Comparison of ENCODE assay signal across 12 cellular contexts in genomic region chr6:36580184-36580526, GRCh38. TPM values are rescaled to one million over a fixed set of nuclear protein-coding genes. Genes with fewer than 3 reads are reported as not detected.
A peak's percentile ranks its signal among the peaks of the same experiment; 100 is the strongest.
DNase-seq lines count a peak whose midpoint lies in the region; ATAC-seq, FAIRE-seq and TF ChIP-seq lines count a peak whose summit lies in the region.
"Had no signal": no experiment of that assay in that cellular context is flagged by ENCODE, and none has a peak within 500 bp of the region (broad histone marks: within the 10 kb centered on the region; RNA-seq: fewer than 3 reads in every experiment).

No MANE protein-coding gene starts in this region.

- no peak overlapping the region for H2AK5ac ChIP-seq in H1 (ENCODE audit: low read depth, low read length)

- H3K23ac ChIP-seq in H1 (ENCODE audit: insufficient read length) = no peak overlapping the region

- peaks cover 29% of the 10 kb centered on the region for H3K4me1 ChIP-seq in ACC112 (ENCODE audit: control insufficient read depth, insufficient read depth, low read length, unreplicated experiment)
- H3K4me1 ChIP-seq in Loucy (ENCODE audit: insufficient read depth, low read length, poor library complexity, severe bottlenecking) = peaks cover 4% of the 10 kb centered on the region
- H3K4me1 ChIP-seq in H1 (replicated peaks in 1 of 4; ENCODE audit: control insufficient read depth in 3 of 4, insufficient read depth in 4 of 4, low read length in 3 of 4) = no peaks in the 10 kb centered on the region
- peaks cover 26 to 29% of the 10 kb centered on the region in 2 experiments for H3K4me1 ChIP-seq in neutrophil (ENCODE audit: control insufficient read depth in 1 of 2, insufficient read depth in 1 of 2, low read depth in 1 of 2, low read length in 1 of 2)
- H3K4me1 ChIP-seq in small intestine (ENCODE audit: control insufficient read depth in 2 of 2, insufficient read depth in 1 of 2, low read depth in 1 of 2, low read length in 1 of 2) = peaks cover 0 to 3% of the 10 kb centered on the region in 2 donors

- CTCF ChIA-PET in H1 (lab: Charles Lee; ENCODE audit: partially characterized antibody) = interaction anchor here (0.9 to 2.8 kb wide), 7 partner anchors 8 to 79 kb away, joined by 3 to 14 read pairs (median 7); no protein-coding TSS in a partner anchor
- CTCF ChIA-PET in activated CD4-positive, alpha-beta memory T cell treated with anti-CD3 and anti-CD28 coated beads for 36 hours (lab: Charles Lee) = interaction anchor here (1.7 kb wide), 1 partner anchor 157 kb away, joined by 9 read pairs; no protein-coding TSS in a partner anchor

- H3K36me3 Mint-ChIP-seq in activated CD4-positive, alpha-beta memory T cell treated with anti-CD3 and anti-CD28 coated beads for 36 hours = no peaks in the 10 kb centered on the region

- no peak overlapping the region for H4K5ac ChIP-seq in H1 (ENCODE audit: insufficient read length, low read depth, low read length)

- H3K27ac ChIP-seq in ACC112 (ENCODE audit: low read depth, low read length) (peak overlapping the region; percentile 42; the same call in 1 of the 2 replicates), H1 (ENCODE audit: low read depth, low read length) (no peak overlapping the region), neutrophil (peak overlapping the region; percentile 86), small intestine (ENCODE audit: low read depth in 1 of 2, low read length in 1 of 2) (peak overlapping the region in 1 of 2 donors; percentile 3)
- H3K27ac ChIP-seq: epithelial cell of prostate had no signal

- H3K27me3 ChIP-seq in ACC112 (ENCODE audit: insufficient read depth, low read length) = no peaks in the 10 kb centered on the region
- H3K27me3 ChIP-seq in Loucy (ENCODE audit: insufficient read depth, low read length, poor library complexity, severe bottlenecking) = no peaks in the 10 kb centered on the region
- H3K27me3 ChIP-seq in H1 (replicated peaks in 1 of 4; ENCODE audit: control insufficient read depth in 3 of 4, extremely low read depth in 1 of 4, insufficient read depth in 3 of 4, low read length in 3 of 4) = no peaks in the 10 kb centered on the region
- no peaks in the 10 kb centered on the region for H3K27me3 ChIP-seq in neutrophil
- H3K27me3 ChIP-seq in small intestine (ENCODE audit: control insufficient read depth in 2 of 2, insufficient read depth in 2 of 2, low read length in 2 of 2) = no peaks in the 10 kb centered on the region
- H3K27me3 ChIP-seq: ovary, upper lobe of left lung had no signal

- POLR2A ChIA-PET in H1 (lab: Charles Lee; ENCODE audit: partially characterized antibody) = interaction anchor here (0.5 to 6.2 kb wide), 6 partner anchors 13 to 248 kb away, joined by 3 to 69 read pairs (median 3); partner anchors contain the start of gene SRSF3
- POLR2A ChIA-PET in activated CD4-positive, alpha-beta memory T cell treated with anti-CD3 and anti-CD28 coated beads for 36 hours (lab: Charles Lee) = no interaction called here

- FAIRE-seq in H1 (lab: Jason Lieb, UNC) (no peak), small intestine (lab: Jason Lieb, UNC) (no peak)

- H4K91ac ChIP-seq in H1 (replicated peaks; ENCODE audit: insufficient read length, low read length) = no peak overlapping the region

- no peak overlapping the region for H2BK20ac ChIP-seq in H1 (ENCODE audit: low read length)

- no peak overlapping the region for H3K56ac ChIP-seq in H1 (replicated peaks; ENCODE audit: insufficient read length, low read depth, low read length)

- TF ChIP-seq POLR2A in H1 (IDR thresholded peaks at IDR 0.05; ENCODE audit: control extremely low read depth in 1 of 2, low read depth in 2 of 2, low read length in 2 of 2) = no peak

- H3K36me3 ChIP-seq in ACC112 (ENCODE audit: insufficient read depth, low read length) (no peaks in the 10 kb centered on the region), Loucy (ENCODE audit: insufficient read depth, low read length) (no peaks in the 10 kb centered on the region), H1 (ENCODE audit: control insufficient read depth in 2 of 4, insufficient read depth in 4 of 4, low read length in 3 of 4) (no peaks in the 10 kb centered on the region), neutrophil (no peaks in the 10 kb centered on the region), small intestine (ENCODE audit: control insufficient read depth in 2 of 2, insufficient read depth in 2 of 2, low read length in 2 of 2) (no peaks in the 10 kb centered on the region)
- H3K36me3 ChIP-seq: ovary, upper lobe of left lung had no signal

- no peaks in the 10 kb centered on the region for H3K79me1 ChIP-seq in H1 (ENCODE audit: low read depth, low read length)

- no peak for TF ChIP-seq RAD21 in H1 (IDR thresholded peaks at IDR 0.05 in 1 of 2, conservative IDR thresholded peaks at IDR 0.05 in 1 of 2; ENCODE audit: low read depth in 2 of 2, low read length in 2 of 2)

- DNase-seq in H1 (ENCODE audit: low read depth in 1 of 2, low spot score in 2 of 2) = no peak
- DNase-seq in small intestine = no peak
- no peak for DNase-seq in activated CD8-positive, alpha-beta memory T cell treated with anti-CD3 and anti-CD28 coated beads, Interleukin-2, amount 50 U/mL, for 48 hours
- DNase-seq in activated CD4-positive, alpha-beta memory T cell treated with anti-CD3 and anti-CD28 coated beads for 36 hours = no peak

- H4K20me1 ChIP-seq in Loucy (ENCODE audit: insufficient read depth, low read length, poor library complexity, severe bottlenecking) = no peaks in the 10 kb centered on the region
- no peaks in the 10 kb centered on the region for H4K20me1 ChIP-seq in H1 (replicated peaks in 1 of 2; ENCODE audit: control insufficient read depth in 1 of 2, insufficient read depth in 2 of 2, low read length in 2 of 2)

- no peak overlapping the region for H3K27ac Mint-ChIP-seq in activated CD4-positive, alpha-beta memory T cell treated with anti-CD3 and anti-CD28 coated beads for 36 hours

- peaks cover 2% of the 10 kb centered on the region; the same call in 1 of the 2 replicates for H3K23me2 ChIP-seq in H1 (ENCODE audit: low read depth, low read length)

- H3K14ac ChIP-seq in H1 (ENCODE audit: insufficient read length) = no peak overlapping the region

- H3K9ac ChIP-seq in Loucy (ENCODE audit: low read depth, low read length, poor library complexity, severe bottlenecking) (peak overlapping the region; percentile 30), H1 (replicated peaks in 1 of 4; ENCODE audit: extremely low read depth in 1 of 4, low read depth in 3 of 4, low read length in 3 of 4) (no peak overlapping the region)

- no peak overlapping the region for H2BK15ac ChIP-seq in H1 (ENCODE audit: low read length)

- H3K27me3 Mint-ChIP-seq in activated CD4-positive, alpha-beta memory T cell treated with anti-CD3 and anti-CD28 coated beads for 36 hours = no peaks in the 10 kb centered on the region

- no peak overlapping the region for H2BK120ac ChIP-seq in H1 (replicated peaks; ENCODE audit: low read depth, low read length)

- 0 out of 2 replicates have a peak overlapping the region, but pooled peaks have one; percentile 16 for H4K8ac ChIP-seq in H1 (ENCODE audit: extremely low read depth, insufficient read depth, low read length)

- TF ChIP-seq CTCF in Loucy (conservative IDR thresholded peaks at IDR 0.05; ENCODE audit: low read length) (no peak), H1 (IDR thresholded peaks at IDR 0.05; ENCODE audit: control extremely low read depth in 1 of 3, insufficient read depth in 1 of 3, low read depth in 1 of 3, low read length in 3 of 3) (no peak), neutrophil (IDR thresholded peaks at IDR 0.05) (no peak)

- no peaks in the 10 kb centered on the region for H3K9me2 ChIP-seq in Loucy (replicated peaks; ENCODE audit: low read depth, low read length)

- no peak overlapping the region for H3K4me3 ChIP-seq in ACC112 (ENCODE audit: low read depth, low read length)
- no peak overlapping the region for H3K4me3 ChIP-seq in Loucy (ENCODE audit: low read length, poor library complexity, severe bottlenecking)
- H3K4me3 ChIP-seq in H1 (ENCODE audit: extremely low read depth in 1 of 4, insufficient read depth in 2 of 4, low read depth in 3 of 4, low read length in 4 of 4) = no peak overlapping the region
- peak overlapping the region; percentile 35 to 42 for H3K4me3 ChIP-seq in neutrophil (ENCODE audit: low read depth in 1 of 2, low read length in 1 of 2)
- no peak overlapping the region for H3K4me3 ChIP-seq in small intestine (ENCODE audit: low read depth in 1 of 2, low read length in 2 of 2)
- H3K4me3 ChIP-seq: ovary, upper lobe of left lung had no signal

- no peak overlapping the region for H3K18ac ChIP-seq in H1 (ENCODE audit: extremely low read depth, low read length)

- no peak overlapping the region for H2BK5ac ChIP-seq in H1 (ENCODE audit: low read depth, low read length)

- no peak overlapping the region for H3K4me3 Mint-ChIP-seq in activated CD4-positive, alpha-beta memory T cell treated with anti-CD3 and anti-CD28 coated beads for 36 hours

- H3F3A ChIP-seq in Loucy (ENCODE audit: low read depth) = no peaks in the 10 kb centered on the region

- H2AFZ ChIP-seq in ACC112 (ENCODE audit: low read length, unreplicated experiment) = peak overlapping the region; percentile 77
- peak overlapping the region; percentile 98 for H2AFZ ChIP-seq in Loucy (ENCODE audit: low read length)
- H2AFZ ChIP-seq in H1 (ENCODE audit: low read length) = peak overlapping the region; percentile 98

- H3K79me2 ChIP-seq in ACC112 (ENCODE audit: control insufficient read depth, insufficient read depth, low read length, unreplicated experiment) = no peaks in the 10 kb centered on the region
- no peaks in the 10 kb centered on the region for H3K79me2 ChIP-seq in Loucy (ENCODE audit: insufficient read depth, low read length)
- H3K79me2 ChIP-seq in H1 (ENCODE audit: control insufficient read depth in 1 of 2, insufficient read depth in 2 of 2, low read length in 2 of 2) = no peaks in the 10 kb centered on the region

- no peak overlapping the region for H3K4ac ChIP-seq in H1 (replicated peaks; ENCODE audit: insufficient read length, low read depth, low read length)

- ATAC-seq in HG02678 (IDR thresholded peaks at IDR 0.05; ENCODE audit: unreplicated experiment) = no peak
- ATAC-seq: activated CD4-positive, CD25-positive, alpha-beta regulatory T cell treated with anti-CD3 and anti-CD28 coated beads, Interleukin-2, amount 50 U/mL, for 24 hours had no signal

- H2BK12ac ChIP-seq in H1 (ENCODE audit: low read depth, low read length) = no peak overlapping the region

- TF ChIP-seq EP300 in H1 (IDR thresholded peaks at IDR 0.05; ENCODE audit: borderline replicate concordance in 1 of 2, low read depth in 2 of 2, low read length in 2 of 2) = no peak

- intact Hi-C loops in activated CD4-positive, alpha-beta memory T cell treated with anti-CD3 and anti-CD28 coated beads for 36 hours (cut with micrococcal nuclease) = no loop called here

- H3K4me2 ChIP-seq in Loucy (ENCODE audit: low read depth, low read length, poor library complexity, severe bottlenecking) (peak overlapping the region; percentile 17), H1 (ENCODE audit: insufficient read depth in 1 of 2, low read depth in 2 of 2, low read length in 2 of 2) (no peak overlapping the region)

- no peaks in the 10 kb centered on the region for H3K9me3 Mint-ChIP-seq in activated CD4-positive, alpha-beta memory T cell treated with anti-CD3 and anti-CD28 coated beads for 36 hours

- WGBS in H1 (ENCODE audit: extremely low coverage in 1 of 2, insufficient coverage in 1 of 2, insufficient read length in 1 of 2, insufficient replicate concordance in 2 of 2, low coverage in 1 of 2, low lambda C conversion rate in 2 of 2, missing lambda C conversion rate in 1 of 2), 2 experiments = 82% methylated on average over 8 of the region's 8 CpGs; no CpG with 5 or more reads in 1 of the 2 experiments
- 73 to 75% (median 73%) methylated on average over 8 of the region's 8 CpGs for WGBS in small intestine, 3 donors

- peaks cover 4% of the 10 kb centered on the region for H3K4me1 Mint-ChIP-seq in activated CD4-positive, alpha-beta memory T cell treated with anti-CD3 and anti-CD28 coated beads for 36 hours (ENCODE audit: low read depth)

- no peaks in the 10 kb centered on the region for H3K9me3 ChIP-seq in Loucy (ENCODE audit: insufficient read depth, low read depth, low read length)
- H3K9me3 ChIP-seq in H1 (ENCODE audit: insufficient read depth in 2 of 2, low read depth in 1 of 2, low read length in 1 of 2) = no peaks in the 10 kb centered on the region
- no peaks in the 10 kb centered on the region for H3K9me3 ChIP-seq in neutrophil
- H3K9me3 ChIP-seq in small intestine (ENCODE audit: control insufficient read depth, low read depth) = no peaks in the 10 kb centered on the region
- H3K9me3 ChIP-seq: ovary, upper lobe of left lung had no signal

RNA-seq across cellular contexts. Expression of gene SRSF3, which starts 14.0 kb away (rescaled TPM):
- total RNA-seq in H1 (2021; fragmentation: NEBNext Ultra II Directional; extraction: Animal tissue kit (Norgen Biotek cat#: 25700)) = 689 and 705 TPM in 2 replicates
- polyA plus RNA-seq in H1 (2011; rRNA removed) = 471 and 548 TPM in 2 replicates
- 649 TPM for polyA plus RNA-seq in H1 (2011; cell fraction: cytosol; rRNA removed)
- polyA plus RNA-seq in H1 (2011; cell fraction: nucleus; rRNA removed) = 159 TPM
- 696 to 1,158 TPM (median 791 TPM) in 4 replicates for polyA plus RNA-seq in H1 (2012, experiment 1 of 2)
- 40.8 TPM for polyA plus RNA-seq in H1 (2012, experiment 2 of 2)
- polyA plus RNA-seq in H1 (2013, experiment 1 of 2) = 293 TPM
- polyA plus RNA-seq in H1 (2013, experiment 2 of 2) = 286 TPM
- polyA minus RNA-seq in H1 (2011; rRNA and poly(A)+ RNA removed) = 323 and 336 TPM in 2 replicates
- 155 TPM for polyA minus RNA-seq in H1 (2011; cell fraction: cytosol; rRNA and poly(A)+ RNA removed)
- 183 TPM for polyA minus RNA-seq in H1 (2011; cell fraction: nucleus; rRNA and poly(A)+ RNA removed)
- polyA plus RNA-seq in small intestine = 100 to 1,000 TPM; 115 to 311 (median 126) TPM
- 100 to 1,000 TPM; 390 to 392 TPM for total RNA-seq in activated CD4-positive, alpha-beta memory T cell treated with anti-CD3 and anti-CD28 coated beads for 36 hours

RNA-seq across cellular contexts. Expression of gene STK38, which starts 32.9 kb away (rescaled TPM):
- total RNA-seq in H1 (2021; fragmentation: NEBNext Ultra II Directional; extraction: Animal tissue kit (Norgen Biotek cat#: 25700)) = 18.5 and 19.8 TPM in 2 replicates
- 6.2 and 8.1 TPM in 2 replicates for polyA plus RNA-seq in H1 (2011; rRNA removed)
- polyA plus RNA-seq in H1 (2011; cell fraction: cytosol; rRNA removed) = 8.5 TPM
- 10.0 TPM for polyA plus RNA-seq in H1 (2011; cell fraction: nucleus; rRNA removed)
- 10.7 to 18.7 TPM (median 14.8 TPM) in 4 replicates for polyA plus RNA-seq in H1 (2012, experiment 1 of 2)
- polyA plus RNA-seq in H1 (2012, experiment 2 of 2) = 1.9 TPM
- 11.0 TPM for polyA plus RNA-seq in H1 (2013, experiment 1 of 2)
- polyA plus RNA-seq in H1 (2013, experiment 2 of 2) = 11.1 TPM
- polyA minus RNA-seq in H1 (2011; rRNA and poly(A)+ RNA removed) = 7.2 and 8.1 TPM in 2 replicates
- polyA minus RNA-seq in H1 (2011; cell fraction: cytosol; rRNA and poly(A)+ RNA removed) = 6.2 TPM
- polyA minus RNA-seq in H1 (2011; cell fraction: nucleus; rRNA and poly(A)+ RNA removed) = 9.0 TPM
- 10 to 100 TPM; 27.6 to 52.1 (median 34.0) TPM for polyA plus RNA-seq in small intestine
- 10 to 100 TPM; 25.8 to 27.5 TPM for total RNA-seq in activated CD4-positive, alpha-beta memory T cell treated with anti-CD3 and anti-CD28 coated beads for 36 hours

Comparison
In these comparisons a context has a peak if more than half of its experiments do, and no peak if none do; other contexts are left out.
1. H3K4me3 ChIP-seq: peak in neutrophil (2 of 2); none in ACC112 (single experiment), Loucy (single experiment), H1 (0 of 4) and small intestine (0 of 2).
2. Peak in every context shown above with its lines, with median percentiles within 50 percentile points of each other: H2AFZ ChIP-seq.